17 cellular contexts compared by ENCODE assay signal in the genomic region with DNA sequence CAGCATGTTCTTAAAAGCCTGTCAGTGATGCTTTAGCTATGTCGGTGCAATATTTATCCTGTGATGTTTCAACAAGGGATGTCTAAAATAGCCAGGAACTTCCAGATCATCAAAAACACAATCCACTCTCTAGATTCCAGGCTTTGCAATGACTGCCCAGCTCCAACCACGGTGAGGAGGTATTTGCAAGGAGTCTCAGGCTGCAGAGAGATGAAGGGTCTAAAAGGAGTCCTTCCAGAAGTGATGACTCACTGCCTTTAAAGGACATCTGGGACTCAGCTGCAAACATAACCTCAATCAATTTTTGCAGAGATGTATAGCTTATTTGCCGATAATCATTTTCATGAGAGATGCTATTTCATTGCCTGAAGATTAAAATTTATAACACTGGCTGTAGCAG.
"Had no signal": no experiment of that assay in that cellular context is flagged by ENCODE, and none has a peak within 500 bp of the region (broad histone marks: within the 10 kb centered on the region; RNA-seq: fewer than 3 reads in every experiment).

No MANE protein-coding gene starts in this region.

- H3K9me3 Mint-ChIP-seq: activated B cell treated with CpG ODN at 0.5 μM for 24 hours; activated CD4-positive, alpha-beta T cell treated with anti-CD3 and anti-CD28 coated beads, Interleukin-2, amount 10 ng/mL, durations not matched to agents 24 days and 14 days; activated naive CD4-positive, alpha-beta T cell treated with anti-CD3 and anti-CD28 coated beads for 36 hours; activated T-helper 17 cell treated with anti-CD3 and anti-CD28 coated beads, Interleukin-2, amount 50 U/mL, for 72 hours; dendritic cell treated with granulocyte-macrophage colony-stimulating factor and Interleukin-4, amounts not matched to agents 40 ng/mL and 50 ng/mL, for 4 days had no signal

- H3K27me3 Mint-ChIP-seq: dendritic cell treated with granulocyte-macrophage colony-stimulating factor and Interleukin-4, amounts not matched to agents 40 ng/mL and 50 ng/mL, for 4 days had no signal

- ATAC-seq: activated T-helper 17 cell treated with anti-CD3 and anti-CD28 coated beads, Interleukin-2, amount 50 U/mL, for 72 hours; body of pancreas; foreskin keratinocyte; heart right ventricle; T-helper 17 cell had no signal

- H3K4me1 Mint-ChIP-seq: activated B cell treated with CpG ODN at 0.5 μM for 24 hours; activated CD4-positive, alpha-beta T cell treated with anti-CD3 and anti-CD28 coated beads, Interleukin-2, amount 10 ng/mL, durations not matched to agents 24 days and 14 days; activated T-helper 17 cell treated with anti-CD3 and anti-CD28 coated beads, Interleukin-2, amount 50 U/mL, for 72 hours; T-helper 17 cell had no signal

- H3K9me3 ChIP-seq: adrenal gland, body of pancreas, heart right ventricle, left ventricle myocardium inferior, stomach, thyroid gland had no signal

- H3K36me3 ChIP-seq: adrenal gland, heart right ventricle, left ventricle myocardium inferior, stomach, thyroid gland had no signal

- H3K4me1 ChIP-seq: parathyroid adenoma, thyroid gland had no signal

- H3K4me3 ChIP-seq: adrenal gland, body of pancreas, heart right ventricle, left ventricle myocardium inferior, skin epidermis, stomach, thyroid gland had no signal

- H3K4me3 Mint-ChIP-seq: activated B cell treated with CpG ODN at 0.5 μM for 24 hours; activated CD4-positive, alpha-beta T cell treated with anti-CD3 and anti-CD28 coated beads, Interleukin-2, amount 10 ng/mL, durations not matched to agents 24 days and 14 days; activated naive CD4-positive, alpha-beta T cell treated with anti-CD3 and anti-CD28 coated beads for 36 hours; activated T-helper 17 cell treated with anti-CD3 and anti-CD28 coated beads, Interleukin-2, amount 50 U/mL, for 72 hours; dendritic cell treated with granulocyte-macrophage colony-stimulating factor and Interleukin-4, amounts not matched to agents 40 ng/mL and 50 ng/mL, for 4 days; T-helper 17 cell had no signal

- H3K27ac Mint-ChIP-seq: activated B cell treated with CpG ODN at 0.5 μM for 24 hours; activated CD4-positive, alpha-beta T cell treated with anti-CD3 and anti-CD28 coated beads, Interleukin-2, amount 10 ng/mL, durations not matched to agents 24 days and 14 days; activated naive CD4-positive, alpha-beta T cell treated with anti-CD3 and anti-CD28 coated beads for 36 hours; activated T-helper 17 cell treated with anti-CD3 and anti-CD28 coated beads, Interleukin-2, amount 50 U/mL, for 72 hours; dendritic cell treated with granulocyte-macrophage colony-stimulating factor and Interleukin-4, amounts not matched to agents 40 ng/mL and 50 ng/mL, for 4 days; T-helper 17 cell had no signal

- H3K27me3 ChIP-seq: adrenal gland, body of pancreas, foreskin keratinocyte, stomach, thyroid gland had no signal

- H2AFZ ChIP-seq: parathyroid adenoma had no signal

- DNase-seq: activated B cell treated with CpG ODN at 0.5 μM for 24 hours; activated CD4-positive, alpha-beta T cell treated with anti-CD3 and anti-CD28 coated beads, Interleukin-2, amount 10 ng/mL, durations not matched to agents 24 days and 14 days; activated CD8-positive, alpha-beta memory T cell treated with anti-CD3 and anti-CD28 coated beads for 24 hours; activated naive CD4-positive, alpha-beta T cell treated with anti-CD3 and anti-CD28 coated beads for 36 hours; adrenal gland; body of pancreas; foreskin keratinocyte; heart right ventricle; left ventricle myocardium inferior; retina; stomach; T-helper 17 cell; thyroid gland had no signal

- H3K9ac ChIP-seq: parathyroid adenoma had no signal

- H3K27ac ChIP-seq: adrenal gland, foreskin keratinocyte, heart right ventricle, left ventricle myocardium inferior, parathyroid adenoma, skin epidermis, thyroid gland had no signal
